ENCODE assay signal across 8 cellular contexts in the genomic region with DNA sequence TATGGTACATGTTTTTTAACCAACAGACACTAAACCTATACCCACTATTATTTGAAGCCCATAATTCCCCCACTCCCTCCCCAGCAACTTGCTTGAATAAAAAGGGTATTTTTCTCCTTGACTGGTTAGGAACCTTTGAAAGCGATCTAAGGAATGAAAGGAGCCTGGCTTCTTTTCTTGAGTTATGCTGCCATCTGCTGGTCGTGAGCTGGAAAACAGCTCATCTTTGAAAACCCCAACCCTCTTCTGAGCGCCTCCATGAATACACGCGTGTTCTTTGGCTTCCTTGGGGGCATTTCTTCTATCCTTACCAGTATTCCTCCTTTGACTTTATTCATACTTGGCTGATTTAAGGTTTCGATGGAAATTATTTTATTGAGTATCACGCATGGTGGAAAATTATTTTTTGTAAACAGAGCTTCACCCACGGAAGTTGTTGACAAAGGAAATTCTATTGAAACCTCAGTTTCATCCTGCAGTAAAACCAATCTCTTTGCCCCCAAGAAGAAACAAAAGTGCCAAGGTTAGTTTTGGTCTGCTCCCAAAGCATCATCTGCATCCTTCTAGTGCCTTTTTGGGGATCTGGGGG.
A peak's percentile ranks its signal among the peaks of the same experiment; 100 is the strongest.
DNase-seq lines count a peak whose midpoint lies in the region; ATAC-seq and TF ChIP-seq lines count a peak whose summit lies in the region.

No MANE protein-coding gene starts in this region.

- H3K27ac ChIP-seq in lung (ENCODE audit: low read depth in 1 of 2, low read length in 1 of 2), result no peak overlapping the region

- H3K27me3 ChIP-seq in lung (ENCODE audit: control insufficient read depth, insufficient read depth), result no peaks in the 10 kb centered on the region

- no peak overlapping the region for H3K4me3 ChIP-seq in lung

- peak; percentile 74 for DNase-seq in DMS53 (lab: John Stamatoyannopoulos, UW)
- peak; percentile 21 to 71 for DNase-seq in NCI-H446 (lab: John Stamatoyannopoulos, UW)
- DNase-seq in activated CD4-positive, alpha-beta T cell treated with anti-CD3 and anti-CD28 coated beads for 48 hours, result peak; percentile 68
- DNase-seq in dedifferentiated amniotic fluid mesenchymal stem cell (ENCODE audit: extremely low spot score), result peak; percentile 79
- DNase-seq in lung (ENCODE audit: low spot score), result peak; percentile 52
- peak; percentile 9 for DNase-seq in stimulated activated CD8-positive, alpha-beta memory T cell treated with anti-CD3 and anti-CD28 coated beads, Interleukin-12 subunit alpha, Interleukin-12 subunit beta, amount 100 ng/mL, for 24 hours (ENCODE audit: extremely low read depth)

- peak; percentile 58 for ATAC-seq in HG02759 (IDR thresholded peaks at IDR 0.05; ENCODE audit: unreplicated experiment)
- ATAC-seq in lung (ENCODE audit: insufficient read depth, low FRiP score), result peak; percentile 86
- ATAC-seq in HG03135 (IDR thresholded peaks at IDR 0.05; ENCODE audit: unreplicated experiment), result no peak

- TF ChIP-seq CTCF in lung (IDR thresholded peaks at IDR 0.05; ENCODE audit: control extremely low read depth, extremely low read depth), result peak; percentile 54

- no peaks in the 10 kb centered on the region for H3K9me3 ChIP-seq in lung (ENCODE audit: control insufficient read depth in 2 of 2, insufficient read depth in 1 of 2, low read length in 1 of 2)

- H3K4me1 ChIP-seq in lung (ENCODE audit: control insufficient read depth in 2 of 2, insufficient read depth in 2 of 2, low read length in 2 of 2), result no peaks in the 10 kb centered on the region

- no peaks in the 10 kb centered on the region for H3K36me3 ChIP-seq in lung (ENCODE audit: control insufficient read depth in 2 of 2, insufficient read depth in 2 of 2, low read length in 2 of 2)

- WGBS in lung, 2 donors, result 2 to 6% methylated on average over 8 of the region's 8 CpGs

Comparison
In these comparisons a context has a peak if more than half of its experiments do, and no peak if none do; other contexts are left out.
1. DNase-seq: peak in every context shown above with its lines; median percentile 79 in dedifferentiated amniotic fluid mesenchymal stem cell; 74 in DMS53; 68 in activated CD4-positive, alpha-beta T cell treated with anti-CD3 and anti-CD28 coated beads for 48 hours; 52 in lung; 46 in NCI-H446; 9 in stimulated activated CD8-positive, alpha-beta memory T cell treated with anti-CD3 and anti-CD28 coated beads, Interleukin-12 subunit alpha, Interleukin-12 subunit beta, amount 100 ng/mL, for 24 hours.